ENCODE assay signal across 19 cellular contexts in the genomic region with DNA sequence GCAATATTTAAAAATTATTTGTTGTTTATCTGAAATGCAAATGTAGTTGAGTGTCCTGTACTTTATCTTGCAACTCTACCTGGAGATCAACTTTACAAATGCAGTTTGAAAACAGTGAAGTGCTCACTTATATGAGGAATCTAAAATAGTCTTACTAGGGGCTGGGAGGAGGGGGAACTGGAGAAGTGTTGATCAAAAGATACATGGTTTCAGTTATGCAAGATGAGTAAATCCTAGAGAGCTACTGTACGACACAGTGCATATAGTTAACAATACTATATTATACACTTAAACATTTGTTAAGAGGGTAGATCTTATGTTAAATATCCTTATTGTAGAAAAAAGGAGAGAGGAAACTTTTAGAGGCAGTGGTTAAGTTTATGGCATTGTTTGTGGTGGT.
A peak's percentile ranks its signal among the peaks of the same experiment; 100 is the strongest.
DNase-seq lines count a peak whose midpoint lies in the region; ATAC-seq, FAIRE-seq and TF ChIP-seq lines count a peak whose summit lies in the region.
"Had no signal": no experiment of that assay in that cellular context is flagged by ENCODE, and none has a peak within 500 bp of the region (broad histone marks: within the 10 kb centered on the region; RNA-seq: fewer than 3 reads in every experiment).

No MANE protein-coding gene starts in this region.

- TF ChIP-seq CTCF in kidney (IDR thresholded peaks at IDR 0.05; ENCODE audit: borderline replicate concordance, extremely low read depth, insufficient read depth), result no peak

- peak; percentile 33 for ATAC-seq in GM18499 (IDR thresholded peaks at IDR 0.05; ENCODE audit: insufficient read depth, unreplicated experiment)
- peak; percentile 44 for ATAC-seq in GM19455 (IDR thresholded peaks at IDR 0.05; ENCODE audit: unreplicated experiment)
- ATAC-seq in HG02798 (IDR thresholded peaks at IDR 0.05; ENCODE audit: poor library complexity, unreplicated experiment), result peak; percentile 35
- peak; percentile 49 for ATAC-seq in HG03469 (IDR thresholded peaks at IDR 0.05; ENCODE audit: unreplicated experiment)
- ATAC-seq: esophagus mucosa; naive thymus-derived CD4-positive, alpha-beta T cell had no signal

- no peak overlapping the region for H3K9ac ChIP-seq in kidney (ENCODE audit: low read length in 2 of 2)

- no peaks in the 10 kb centered on the region for H3K27me3 ChIP-seq in MG63
- H3K27me3 ChIP-seq: uterus had no signal

- no peaks in the 10 kb centered on the region for H3K9me3 ChIP-seq in MG63
- H3K9me3 ChIP-seq in kidney (ENCODE audit: control insufficient read depth in 1 of 2, low read length in 2 of 2), result no peaks in the 10 kb centered on the region
- H3K9me3 ChIP-seq: left ventricle myocardium inferior, uterus had no signal

- intact Hi-C loops in kidney (cut with DNase I), result no loop called here

- H3K4me3 ChIP-seq in MG63 (no peak overlapping the region), kidney (ENCODE audit: low read length in 2 of 2) (no peak overlapping the region)
- H3K4me3 ChIP-seq: left ventricle myocardium inferior, uterus had no signal

- H3K36me3 ChIP-seq in MG63 (no peaks in the 10 kb centered on the region), kidney (ENCODE audit: control insufficient read depth in 1 of 2, insufficient read depth in 2 of 2, low read length in 2 of 2) (no peaks in the 10 kb centered on the region)
- H3K36me3 ChIP-seq: left ventricle myocardium inferior, uterus had no signal

- H3K27ac ChIP-seq in kidney (ENCODE audit: low read depth in 2 of 2, low read length in 2 of 2), result no peak overlapping the region
- H3K27ac ChIP-seq: left ventricle myocardium inferior, uterus, VCaP had no signal

- FAIRE-seq in kidney (lab: Jason Lieb, UNC), result no peak
- FAIRE-seq: colon had no signal

- DNase-seq in MG63 (no peak), germinal center (ENCODE audit: low spot score) (no peak), kidney (no peak)
- DNase-seq in activated CD4-positive, CD25-positive, alpha-beta regulatory T cell (lab: John Stamatoyannopoulos, UW), result no peak
- DNase-seq: activated T-cell treated with anti-CD3 and anti-CD28 coated beads for 4 hours; GOT3; hypothalamus; left ventricle myocardium inferior; naive thymus-derived CD4-positive, alpha-beta T cell; stimulated activated CD4-positive, alpha-beta T cell treated with anti-CD3 and anti-CD28 coated beads, Interleukin-4, amount 100 ng/mL, for 24 hours; stimulated activated naive CD4-positive, alpha-beta T cell; uterus had no signal

- H3K4me1 ChIP-seq in kidney (ENCODE audit: control insufficient read depth in 1 of 2, insufficient read depth in 1 of 2, low read depth in 1 of 2, low read length in 2 of 2), result peaks cover 0 to under 1% of the 10 kb centered on the region in 2 donors
- H3K4me1 ChIP-seq: left ventricle myocardium inferior had no signal
